In genomic region chr11:45083544-45084087, GRCh38 we compare ENCODE assay signal across 9 cellular contexts.
DNase-seq lines count a peak whose midpoint lies in the region; ATAC-seq and TF ChIP-seq lines count a peak whose summit lies in the region.
"Had no signal": no experiment of that assay in that cellular context is flagged by ENCODE, and none has a peak within 500 bp of the region (broad histone marks: within the 10 kb centered on the region; RNA-seq: fewer than 3 reads in every experiment).

No MANE protein-coding gene starts in this region.

- H3K9ac ChIP-seq in H9 (ENCODE audit: extremely low read depth, insufficient read length, low read length) = no peak overlapping the region

- no peak overlapping the region for H4K91ac ChIP-seq in H9 (ENCODE audit: insufficient read length, low read depth, low read length)

- no peak overlapping the region for H3K4ac ChIP-seq in H9 (ENCODE audit: low read depth, low read length)

- no peak overlapping the region for H2BK120ac ChIP-seq in H9 (ENCODE audit: low read depth, low read length, poor library complexity, severe bottlenecking)

- peaks cover 73 to 89% of the 10 kb centered on the region in 2 experiments for H3K4me1 Mint-ChIP-seq in H9
- peaks cover 37% of the 10 kb centered on the region for H3K4me1 Mint-ChIP-seq in activated naive CD8-positive, alpha-beta T cell treated with anti-CD3 and anti-CD28 coated beads, Interleukin-2, amount 10 ng/mL, durations not matched to agents 7 days and 5 days

- H4K5ac ChIP-seq in H9 (ENCODE audit: insufficient read length, low read depth, low read length) = no peak overlapping the region

- no peaks in the 10 kb centered on the region; a peak in 2 of 5 replicates for H3K9me3 Mint-ChIP-seq in H9
- peaks cover 3% of the 10 kb centered on the region for H3K9me3 Mint-ChIP-seq in activated naive CD8-positive, alpha-beta T cell treated with anti-CD3 and anti-CD28 coated beads, Interleukin-2, amount 10 ng/mL, durations not matched to agents 7 days and 5 days

- no peak overlapping the region for H4K8ac ChIP-seq in H9 (replicated peaks; ENCODE audit: insufficient read length, low read depth, low read length)

- no peaks in the 10 kb centered on the region for H3K36me3 ChIP-seq in BJ (ENCODE audit: control insufficient read depth, insufficient read depth, low read length)

- no peak overlapping the region for H3K23ac ChIP-seq in H9 (ENCODE audit: insufficient read length, low read depth, low read length)

- peaks cover 4% of the 10 kb centered on the region; the same call in 1 of the 2 replicates for H3K27me3 Mint-ChIP-seq in H9 (ENCODE audit: low read depth)
- H3K27me3 Mint-ChIP-seq in activated naive CD8-positive, alpha-beta T cell treated with anti-CD3 and anti-CD28 coated beads, Interleukin-2, amount 10 ng/mL, durations not matched to agents 7 days and 5 days = no peaks in the 10 kb centered on the region

- no peak for ATAC-seq in activated naive CD8-positive, alpha-beta T cell treated with anti-CD3 and anti-CD28 coated beads, Interleukin-2, amount 10 ng/mL, durations not matched to agents 7 days and 5 days (ENCODE audit: low read depth)
- ATAC-seq in omental fat pad (ENCODE audit: low FRiP score) = no peak
- ATAC-seq in HG03108 (IDR thresholded peaks at IDR 0.05; ENCODE audit: unreplicated experiment) = no peak
- no peak for ATAC-seq in GM21717 (IDR thresholded peaks at IDR 0.05; ENCODE audit: unreplicated experiment)
- ATAC-seq: body of pancreas had no signal

- POLR2A ChIA-PET in BJ (lab: Charles Lee) = no interaction called here
- POLR2A ChIA-PET in activated naive CD8-positive, alpha-beta T cell treated with anti-CD3 and anti-CD28 coated beads, Interleukin-2, amount 10 ng/mL, durations not matched to agents 7 days and 5 days (lab: Charles Lee) = no interaction called here

- no peaks in the 10 kb centered on the region for H4K20me1 ChIP-seq in H9 (ENCODE audit: control insufficient read depth, insufficient read depth, insufficient read length)

- no peak overlapping the region for H3K4me3 ChIP-seq in BJ (ENCODE audit: low read depth, low read length)
- H3K4me3 ChIP-seq: body of pancreas had no signal

- no peak overlapping the region for H2AK5ac ChIP-seq in H9 (ENCODE audit: insufficient read length, low read length)

- DNase-seq in BJ (ENCODE audit: low read depth) (no peak), H9 (peak; percentile 83), kidney tubule cell (ENCODE audit: low spot score) (peak; percentile 26), omental fat pad (ENCODE audit: low spot score) (no peak), NCI-H1417 (lab: John Stamatoyannopoulos, UW) (no peak)
- DNase-seq in activated naive CD8-positive, alpha-beta T cell treated with anti-CD3 and anti-CD28 coated beads, Interleukin-2, amount 10 ng/mL, durations not matched to agents 7 days and 5 days = no peak

- H3K79me1 ChIP-seq in H9 (ENCODE audit: insufficient read depth, low read depth, low read length, poor library complexity, severe bottlenecking) = no peaks in the 10 kb centered on the region

- H3K79me2 ChIP-seq in H9 (ENCODE audit: insufficient read depth, low read length) = no peaks in the 10 kb centered on the region

- H3K4me2 ChIP-seq in H9 (ENCODE audit: insufficient read depth, insufficient read length, low read length) = no peak overlapping the region

- H3K18ac ChIP-seq in H9 (ENCODE audit: insufficient read length, low read depth, low read length) = no peak overlapping the region

- H3K23me2 ChIP-seq in H9 (ENCODE audit: insufficient read length, low read depth, low read length, poor library complexity, severe bottlenecking) = no peaks in the 10 kb centered on the region

- H2BK15ac ChIP-seq in H9 (ENCODE audit: low read depth, low read length) = no peak overlapping the region

- no peak overlapping the region for H2BK5ac ChIP-seq in H9 (ENCODE audit: insufficient read length, low read length)

- no CpG with 5 or more reads among the region's 3 CpGs for WGBS in H9 (ENCODE audit: extremely low coverage, insufficient read length, low lambda C conversion rate)

- H3K27ac Mint-ChIP-seq in H9 = no peak overlapping the region; a peak in 2 of 7 replicates
- peak overlapping the region; percentile 2 for H3K27ac Mint-ChIP-seq in activated naive CD8-positive, alpha-beta T cell treated with anti-CD3 and anti-CD28 coated beads, Interleukin-2, amount 10 ng/mL, durations not matched to agents 7 days and 5 days

- H3K56ac ChIP-seq in H9 (ENCODE audit: insufficient read length, low read depth, low read length) = no peak overlapping the region

- no peaks in the 10 kb centered on the region for H3K9me3 ChIP-seq in H9 (ENCODE audit: control insufficient read depth, low read depth, low read length)
- H3K9me3 ChIP-seq: body of pancreas had no signal

- no peak overlapping the region for H3T11ph ChIP-seq in H9 (ENCODE audit: low read length)

- CTCF ChIA-PET in BJ (lab: Yijun Ruan, JAX) = interaction anchor here (1.6 kb wide), 1 partner anchor 19 kb away, joined by 3 read pairs; no protein-coding TSS in a partner anchor

- peak; percentile 51 for TF ChIP-seq CTCF in BJ (IDR thresholded peaks at IDR 0.05; ENCODE audit: insufficient read depth, low read depth, low read length)
- TF ChIP-seq CTCF in H9 (conservative IDR thresholded peaks at IDR 0.05) = peak; percentile 77
- TF ChIP-seq CTCF in omental fat pad (IDR thresholded peaks at IDR 0.05) = no peak

- H3K4me1 ChIP-seq in H9 (ENCODE audit: insufficient read depth, low read length) = peaks cover 19% of the 10 kb centered on the region; the same call in 1 of the 2 replicates
- H3K4me1 ChIP-seq: body of pancreas had no signal

- H3K36me3 Mint-ChIP-seq in H9 (ENCODE audit: insufficient read depth in 1 of 3, low read depth in 3 of 3) = peaks cover 0 to 3% (median 0%) of the 10 kb centered on the region in 3 experiments; a peak in 1 of 7 replicates
- H3K36me3 Mint-ChIP-seq in activated naive CD8-positive, alpha-beta T cell treated with anti-CD3 and anti-CD28 coated beads, Interleukin-2, amount 10 ng/mL, durations not matched to agents 7 days and 5 days = no peaks in the 10 kb centered on the region

- no peak overlapping the region for H2AFZ ChIP-seq in H9 (ENCODE audit: low read length)

- no peak overlapping the region for H2BK12ac ChIP-seq in H9 (ENCODE audit: insufficient read length, low read depth, low read length)

- H3K27ac ChIP-seq in H9 (ENCODE audit: insufficient read length, low read depth, low read length) = no peak overlapping the region
- H3K27ac ChIP-seq: body of pancreas had no signal

- no peak overlapping the region for H2BK20ac ChIP-seq in H9 (ENCODE audit: low read depth, low read length, poor library complexity, severe bottlenecking)

- H3K14ac ChIP-seq in H9 (ENCODE audit: insufficient read depth, low read length) = no peak overlapping the region

- peaks cover 6% of the 10 kb centered on the region for H3K27me3 ChIP-seq in BJ (ENCODE audit: control insufficient read depth, insufficient read depth, low read length)
- H3K27me3 ChIP-seq in H9 (ENCODE audit: insufficient read depth, low read length) = no peaks in the 10 kb centered on the region
- H3K27me3 ChIP-seq: body of pancreas had no signal

- H3K4me3 Mint-ChIP-seq in H9 = no peak overlapping the region
- no peak overlapping the region for H3K4me3 Mint-ChIP-seq in activated naive CD8-positive, alpha-beta T cell treated with anti-CD3 and anti-CD28 coated beads, Interleukin-2, amount 10 ng/mL, durations not matched to agents 7 days and 5 days

Comparison
In these comparisons a context has a peak if more than half of its experiments do, and no peak if none do; other contexts are left out.
1. DNase-seq: peak in H9 (single experiment) and kidney tubule cell (single experiment); none in BJ (single experiment), activated naive CD8-positive, alpha-beta T cell treated with anti-CD3 and anti-CD28 coated beads, Interleukin-2, amount 10 ng/mL, durations not matched to agents 7 days and 5 days (single experiment), omental fat pad (single experiment) and NCI-H1417 (0 of 3).
2. CTCF ChIP-seq: peak in BJ (single experiment) and H9 (single experiment); none in omental fat pad (0 of 3).